In the genomic region with DNA sequence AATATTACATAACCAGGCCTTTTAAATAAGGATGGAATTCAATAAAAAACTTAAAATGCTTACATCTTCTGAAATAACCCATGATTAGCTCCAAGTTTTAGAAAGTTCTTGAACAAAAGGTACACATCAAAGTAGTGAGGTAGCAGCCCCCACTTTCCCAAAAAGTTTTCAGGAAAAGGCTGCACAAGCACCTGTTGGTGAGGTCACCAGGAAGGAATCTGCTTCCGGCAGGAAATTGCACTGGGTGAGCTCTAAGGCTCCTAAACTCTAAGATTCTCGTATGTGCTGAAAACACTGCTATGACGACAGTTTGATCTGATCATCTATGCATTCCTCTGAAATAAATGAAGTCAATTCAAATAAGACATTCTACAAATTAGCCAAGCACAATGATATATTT, we compare ENCODE assay signal across 12 cellular contexts. TPM values are rescaled to one million over a fixed set of nuclear protein-coding genes. Genes with fewer than 3 reads are reported as not detected.
DNase-seq lines count a peak whose midpoint lies in the region; ATAC-seq and TF ChIP-seq lines count a peak whose summit lies in the region.
"Had no signal": no experiment of that assay in that cellular context is flagged by ENCODE, and none has a peak within 500 bp of the region (broad histone marks: within the 10 kb centered on the region; RNA-seq: fewer than 3 reads in every experiment).

No MANE protein-coding gene starts in this region.

- H3K4me1 Mint-ChIP-seq in WTC11: peaks cover 11% of the 10 kb centered on the region
- no peaks in the 10 kb centered on the region for H3K4me1 Mint-ChIP-seq in stimulated activated effector memory CD8-positive, alpha-beta T cell treated with anti-CD3 and anti-CD28 coated beads, Interleukin-12 subunit alpha, Interleukin-12 subunit beta, amount 100 ng/mL, for 72 hours

- H3K36me3 Mint-ChIP-seq in WTC11: no peaks in the 10 kb centered on the region
- peaks cover 6% of the 10 kb centered on the region for H3K36me3 Mint-ChIP-seq in stimulated activated effector memory CD8-positive, alpha-beta T cell treated with anti-CD3 and anti-CD28 coated beads, Interleukin-12 subunit alpha, Interleukin-12 subunit beta, amount 100 ng/mL, for 72 hours

- H3K27me3 Mint-ChIP-seq in WTC11 (ENCODE audit: low read depth): no peaks in the 10 kb centered on the region

- CTCF ChIA-PET in WTC11 (lab: Charles Lee): interaction anchor here (3.1 kb wide), 1 partner anchor 34 kb away, joined by 15 read pairs; a partner anchor contains a TSS

- TF ChIP-seq CTCF in WTC11 (IDR thresholded peaks at IDR 0.05) (no peak), GM20000 (IDR thresholded peaks at IDR 0.05; ENCODE audit: extremely low read depth, missing control alignments) (no peak)

- no peak overlapping the region for H3K4me3 Mint-ChIP-seq in WTC11
- no peak overlapping the region for H3K4me3 Mint-ChIP-seq in stimulated activated effector memory CD8-positive, alpha-beta T cell treated with anti-CD3 and anti-CD28 coated beads, Interleukin-12 subunit alpha, Interleukin-12 subunit beta, amount 100 ng/mL, for 72 hours
- H3K4me3 Mint-ChIP-seq: activated T-cell treated with anti-CD3 and anti-CD28 coated beads, Interleukin-2, amount 50 U/mL, for 72 hours had no signal

- peak; percentile 80 for ATAC-seq in WTC11
- no peak for ATAC-seq in GM19455 (IDR thresholded peaks at IDR 0.05; ENCODE audit: unreplicated experiment)
- ATAC-seq in stimulated activated effector memory CD8-positive, alpha-beta T cell treated with anti-CD3 and anti-CD28 coated beads, Interleukin-12 subunit alpha, Interleukin-12 subunit beta, amount 100 ng/mL, for 72 hours: no peak
- ATAC-seq: activated T-cell treated with anti-CD3 and anti-CD28 coated beads, Interleukin-2, amount 50 U/mL, for 72 hours had no signal

- H3K27ac Mint-ChIP-seq in WTC11: no peak overlapping the region; the same call in 1 of the 2 replicates
- H3K27ac Mint-ChIP-seq in stimulated activated effector memory CD8-positive, alpha-beta T cell treated with anti-CD3 and anti-CD28 coated beads, Interleukin-12 subunit alpha, Interleukin-12 subunit beta, amount 100 ng/mL, for 72 hours: no peak overlapping the region
- H3K27ac Mint-ChIP-seq: activated T-cell treated with anti-CD3 and anti-CD28 coated beads, Interleukin-2, amount 50 U/mL, for 72 hours had no signal

- DNase-seq in HS-5 (ENCODE audit: low read depth) (peak; percentile 25), WTC11 (ENCODE audit: low spot score) (no peak), hepatic stellate cell (ENCODE audit: low spot score) (peak; percentile 51), pulmonary artery endothelial cell (ENCODE audit: low read depth, low spot score) (peak; percentile 81), GM20000 (ENCODE audit: low spot score) (no peak), NCI-H345 (lab: John Stamatoyannopoulos, UW) (no peak)
- no peak for DNase-seq in stimulated activated effector memory CD8-positive, alpha-beta T cell treated with anti-CD3 and anti-CD28 coated beads, Interleukin-12 subunit alpha, Interleukin-12 subunit beta, amount 100 ng/mL, for 72 hours (ENCODE audit: low spot score in 2 of 2)
- DNase-seq: activated T-cell treated with anti-CD3 and anti-CD28 coated beads, Interleukin-2, amount 50 U/mL, for 72 hours; Karpas-422; NCI-H526 treated with DMSO at 0.1 percent for 48 hours; stimulated activated CD4-positive, alpha-beta T cell treated with anti-CD3 and anti-CD28 coated beads, Interleukin-2, amount 100 ng/mL, for 48 hours had no signal

- POLR2A ChIA-PET in WTC11 (lab: Charles Lee): no interaction called here

- H3K9me3 Mint-ChIP-seq in WTC11: no peaks in the 10 kb centered on the region
- no peaks in the 10 kb centered on the region for H3K9me3 Mint-ChIP-seq in stimulated activated effector memory CD8-positive, alpha-beta T cell treated with anti-CD3 and anti-CD28 coated beads, Interleukin-12 subunit alpha, Interleukin-12 subunit beta, amount 100 ng/mL, for 72 hours
- H3K9me3 Mint-ChIP-seq: activated T-cell treated with anti-CD3 and anti-CD28 coated beads, Interleukin-2, amount 50 U/mL, for 72 hours had no signal

TF ChIP-seq in WTC11, 78 proteins besides CTCF, POLR2A, EP300 and RAD21 (continues in another document):
- TF ChIP-seq ZNF396 (CRISPR knock-in tag; IDR thresholded peaks at IDR 0.05; ENCODE audit: borderline replicate concordance) (no peak), ZNF138 (CRISPR knock-in tag; conservative IDR thresholded peaks at IDR 0.05) (no peak), SMAD3 (CRISPR knock-in tag; IDR thresholded peaks at IDR 0.05; ENCODE audit: borderline replicate concordance) (no peak), ZBTB21 (CRISPR knock-in tag; IDR thresholded peaks at IDR 0.05; ENCODE audit: borderline replicate concordance) (no peak), IRF2 (CRISPR knock-in tag; IDR thresholded peaks at IDR 0.05; ENCODE audit: borderline replicate concordance, low read depth) (no peak)
- TF ChIP-seq, protein P1, sequence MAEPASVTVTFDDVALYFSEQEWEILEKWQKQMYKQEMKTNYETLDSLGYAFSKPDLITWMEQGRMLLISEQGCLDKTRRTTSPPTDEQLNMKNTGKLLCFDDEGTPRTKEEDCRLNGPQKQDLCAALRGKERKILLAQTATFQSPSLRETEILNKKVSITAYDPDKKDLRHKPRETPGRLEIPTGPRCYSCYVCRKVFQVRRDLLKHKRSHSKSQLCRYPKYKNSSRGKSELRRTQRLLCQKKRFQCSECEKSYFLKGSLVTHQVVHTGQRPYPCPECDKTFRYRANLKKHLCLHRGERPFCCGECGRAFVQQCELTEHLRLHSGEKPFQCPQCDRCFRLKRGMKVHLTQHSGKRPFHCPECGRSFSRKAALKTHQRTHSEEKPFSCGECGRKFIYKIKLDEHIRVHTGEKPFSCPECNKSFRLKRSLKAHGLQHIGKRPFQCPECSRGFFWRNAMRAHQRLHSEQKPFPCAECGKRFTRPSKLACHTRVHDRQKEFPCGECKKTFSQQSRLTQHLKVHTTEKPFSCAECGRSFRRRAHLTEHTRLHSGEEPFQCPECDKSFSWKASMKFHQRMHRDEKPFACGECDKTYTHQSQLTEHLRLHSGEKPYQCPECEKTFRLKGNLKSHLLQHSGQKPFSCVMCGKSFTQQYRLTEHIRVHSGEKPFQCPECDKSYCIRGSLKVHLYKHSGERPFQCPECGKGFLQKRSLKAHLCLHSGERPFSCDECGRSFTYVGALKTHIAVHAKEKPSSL (CRISPR knock-in tag; conservative IDR thresholded peaks at IDR 0.05): no peak
- TF ChIP-seq, protein P2, sequence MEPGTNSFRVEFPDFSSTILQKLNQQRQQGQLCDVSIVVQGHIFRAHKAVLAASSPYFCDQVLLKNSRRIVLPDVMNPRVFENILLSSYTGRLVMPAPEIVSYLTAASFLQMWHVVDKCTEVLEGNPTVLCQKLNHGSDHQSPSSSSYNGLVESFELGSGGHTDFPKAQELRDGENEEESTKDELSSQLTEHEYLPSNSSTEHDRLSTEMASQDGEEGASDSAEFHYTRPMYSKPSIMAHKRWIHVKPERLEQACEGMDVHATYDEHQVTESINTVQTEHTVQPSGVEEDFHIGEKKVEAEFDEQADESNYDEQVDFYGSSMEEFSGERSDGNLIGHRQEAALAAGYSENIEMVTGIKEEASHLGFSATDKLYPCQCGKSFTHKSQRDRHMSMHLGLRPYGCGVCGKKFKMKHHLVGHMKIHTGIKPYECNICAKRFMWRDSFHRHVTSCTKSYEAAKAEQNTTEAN (CRISPR knock-in tag; IDR thresholded peaks at IDR 0.05): no peak
- TF ChIP-seq, protein P3, sequence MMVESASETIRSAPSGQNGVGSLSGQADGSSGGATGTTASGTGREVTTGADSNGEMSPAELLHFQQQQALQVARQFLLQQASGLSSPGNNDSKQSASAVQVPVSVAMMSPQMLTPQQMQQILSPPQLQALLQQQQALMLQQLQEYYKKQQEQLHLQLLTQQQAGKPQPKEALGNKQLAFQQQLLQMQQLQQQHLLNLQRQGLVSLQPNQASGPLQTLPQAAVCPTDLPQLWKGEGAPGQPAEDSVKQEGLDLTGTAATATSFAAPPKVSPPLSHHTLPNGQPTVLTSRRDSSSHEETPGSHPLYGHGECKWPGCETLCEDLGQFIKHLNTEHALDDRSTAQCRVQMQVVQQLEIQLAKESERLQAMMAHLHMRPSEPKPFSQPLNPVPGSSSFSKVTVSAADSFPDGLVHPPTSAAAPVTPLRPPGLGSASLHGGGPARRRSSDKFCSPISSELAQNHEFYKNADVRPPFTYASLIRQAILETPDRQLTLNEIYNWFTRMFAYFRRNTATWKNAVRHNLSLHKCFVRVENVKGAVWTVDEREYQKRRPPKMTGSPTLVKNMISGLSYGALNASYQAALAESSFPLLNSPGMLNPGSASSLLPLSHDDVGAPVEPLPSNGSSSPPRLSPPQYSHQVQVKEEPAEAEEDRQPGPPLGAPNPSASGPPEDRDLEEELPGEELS (CRISPR knock-in tag; IDR thresholded peaks at IDR 0.05): no peak
- TF ChIP-seq, protein P4, sequence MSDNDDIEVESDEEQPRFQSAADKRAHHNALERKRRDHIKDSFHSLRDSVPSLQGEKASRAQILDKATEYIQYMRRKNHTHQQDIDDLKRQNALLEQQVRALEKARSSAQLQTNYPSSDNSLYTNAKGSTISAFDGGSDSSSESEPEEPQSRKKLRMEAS (CRISPR knock-in tag; IDR thresholded peaks at IDR 0.05): no peak
- TF ChIP-seq, protein P5, sequence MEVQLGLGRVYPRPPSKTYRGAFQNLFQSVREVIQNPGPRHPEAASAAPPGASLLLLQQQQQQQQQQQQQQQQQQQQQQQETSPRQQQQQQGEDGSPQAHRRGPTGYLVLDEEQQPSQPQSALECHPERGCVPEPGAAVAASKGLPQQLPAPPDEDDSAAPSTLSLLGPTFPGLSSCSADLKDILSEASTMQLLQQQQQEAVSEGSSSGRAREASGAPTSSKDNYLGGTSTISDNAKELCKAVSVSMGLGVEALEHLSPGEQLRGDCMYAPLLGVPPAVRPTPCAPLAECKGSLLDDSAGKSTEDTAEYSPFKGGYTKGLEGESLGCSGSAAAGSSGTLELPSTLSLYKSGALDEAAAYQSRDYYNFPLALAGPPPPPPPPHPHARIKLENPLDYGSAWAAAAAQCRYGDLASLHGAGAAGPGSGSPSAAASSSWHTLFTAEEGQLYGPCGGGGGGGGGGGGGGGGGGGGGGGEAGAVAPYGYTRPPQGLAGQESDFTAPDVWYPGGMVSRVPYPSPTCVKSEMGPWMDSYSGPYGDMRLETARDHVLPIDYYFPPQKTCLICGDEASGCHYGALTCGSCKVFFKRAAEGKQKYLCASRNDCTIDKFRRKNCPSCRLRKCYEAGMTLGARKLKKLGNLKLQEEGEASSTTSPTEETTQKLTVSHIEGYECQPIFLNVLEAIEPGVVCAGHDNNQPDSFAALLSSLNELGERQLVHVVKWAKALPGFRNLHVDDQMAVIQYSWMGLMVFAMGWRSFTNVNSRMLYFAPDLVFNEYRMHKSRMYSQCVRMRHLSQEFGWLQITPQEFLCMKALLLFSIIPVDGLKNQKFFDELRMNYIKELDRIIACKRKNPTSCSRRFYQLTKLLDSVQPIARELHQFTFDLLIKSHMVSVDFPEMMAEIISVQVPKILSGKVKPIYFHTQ (CRISPR knock-in tag; IDR thresholded peaks at IDR 0.05): no peak

RNA-seq across cellular contexts. Expression of a gene that starts 34.3 kb away (rescaled TPM):
- total RNA-seq in WTC11 (2021): 27.6 to 37.0 TPM (median 31.7 TPM) in 3 replicates
- total RNA-seq in pulmonary artery endothelial cell: 36.9 and 39.7 TPM in 2 replicates

Comparison
In these comparisons a context has a peak if more than half of its experiments do, and no peak if none do; other contexts are left out.
1. DNase-seq: peak in HS-5 (single experiment), hepatic stellate cell (single experiment) and pulmonary artery endothelial cell (single experiment); none in WTC11 (single experiment), GM20000 (single experiment), stimulated activated effector memory CD8-positive, alpha-beta T cell treated with anti-CD3 and anti-CD28 coated beads, Interleukin-12 subunit alpha, Interleukin-12 subunit beta, amount 100 ng/mL, for 72 hours (0 of 2) and NCI-H345 (single experiment).